24 cellular contexts compared by ENCODE assay signal in genomic region chr13:91158015-91158390, GRCh38.
DNase-seq lines count a peak whose midpoint lies in the region; ATAC-seq and TF ChIP-seq lines count a peak whose summit lies in the region.
"Had no signal": no experiment of that assay in that cellular context is flagged by ENCODE, and none has a peak within 500 bp of the region (broad histone marks: within the 10 kb centered on the region; RNA-seq: fewer than 3 reads in every experiment).

No MANE protein-coding gene starts in this region.

- H3K4me3 ChIP-seq in endodermal cell (ENCODE audit: low read length) (no peak overlapping the region), tibial artery (no peak overlapping the region), mammary epithelial cell (replicated peaks in 1 of 3; ENCODE audit: insufficient read depth in 1 of 3, low read depth in 2 of 3, low read length in 3 of 3) (no peak overlapping the region)
- H3K4me3 ChIP-seq: breast epithelium, dorsolateral prefrontal cortex, SK-N-MC, thyroid gland had no signal

- H4K20me1 ChIP-seq in mammary epithelial cell (ENCODE audit: insufficient read depth, low read length) = no peaks in the 10 kb centered on the region

- H3K27ac ChIP-seq in endodermal cell (ENCODE audit: low read depth, low read length) (no peak overlapping the region), tibial artery (no peak overlapping the region), mammary epithelial cell (ENCODE audit: insufficient read depth, low read depth, low read length) (no peak overlapping the region)
- H3K27ac ChIP-seq: breast epithelium, dorsolateral prefrontal cortex, SK-N-MC, thyroid gland had no signal

- in situ Hi-C loops in mammary epithelial cell (cut with MboI; ENCODE audit: low sequenced_read_pairs in 2 of 2) = no loop called here

- H3K9me3 Mint-ChIP-seq in endodermal cell = no peaks in the 10 kb centered on the region
- no peaks in the 10 kb centered on the region for H3K9me3 Mint-ChIP-seq in activated CD4-positive, alpha-beta T cell treated with anti-CD3 and anti-CD28 coated beads for 36 hours (ENCODE audit: low read depth)
- H3K9me3 Mint-ChIP-seq: activated CD4-positive, alpha-beta memory T cell treated with anti-CD3 and anti-CD28 coated beads for 36 hours; activated T-cell treated with anti-CD3 and anti-CD28 coated beads, Interleukin-2, amount 50 U/mL, for 4 hours; stimulated activated memory B cell treated with anti-CD40 and anti-IgM and Interleukin-4, amounts not matched to agents 10 μg/mL and 1 μg/mL and 100 μg/mL, for 72 hours had no signal

- DNase-seq in NCI-H748 (lab: John Stamatoyannopoulos, UW; ENCODE audit: unreplicated experiment) = peak; percentile 14
- no peak for DNase-seq in NCI-H748 treated with DMSO at 0.1 percent for 48 hours (lab: John Stamatoyannopoulos, UW)
- DNase-seq in OCI-M1 (lab: John Stamatoyannopoulos, UW) = peak; percentile 44
- no peak for DNase-seq in endodermal cell
- DNase-seq in tibial artery = no peak
- no peak for DNase-seq in activated CD4-positive, alpha-beta T cell treated with anti-CD3 and anti-CD28 coated beads for 36 hours
- DNase-seq in left cardiac atrium = no peak
- no peak for DNase-seq in mammary epithelial cell
- DNase-seq: 8988T; activated CD4-positive, alpha-beta memory T cell treated with anti-CD3 and anti-CD28 coated beads for 36 hours; activated T-cell treated with anti-CD3 and anti-CD28 coated beads, Interleukin-2, amount 50 U/mL, for 4 hours; CD4-positive, CD25-positive, alpha-beta regulatory T cell; dorsolateral prefrontal cortex; mesenchymal stem cell; natural killer cell; NCI-H187 treated with DMSO at 0.1 percent for 48 hours; stimulated activated CD4-positive, alpha-beta T cell treated with anti-CD3 and anti-CD28 coated beads, Interleukin-12 subunit alpha, Interleukin-12 subunit beta, amount 100 ng/mL, for 4 hours; thyroid gland had no signal

- H3K9ac ChIP-seq in endodermal cell (ENCODE audit: extremely low read depth, low read length, poor library complexity, severe bottlenecking) (no peak overlapping the region), mammary epithelial cell (ENCODE audit: insufficient read depth, low read length) (no peak overlapping the region)

- no peaks in the 10 kb centered on the region for H3K36me3 ChIP-seq in endodermal cell (ENCODE audit: control insufficient read depth, insufficient read depth, low read length)
- H3K36me3 ChIP-seq in tibial artery = no peaks in the 10 kb centered on the region
- H3K36me3 ChIP-seq in mammary epithelial cell (ENCODE audit: insufficient read depth, low read length) = no peaks in the 10 kb centered on the region
- H3K36me3 ChIP-seq: breast epithelium, thyroid gland had no signal

- H3K27me3 Mint-ChIP-seq in endodermal cell (ENCODE audit: insufficient read depth) = no peaks in the 10 kb centered on the region
- H3K27me3 Mint-ChIP-seq in activated CD4-positive, alpha-beta T cell treated with anti-CD3 and anti-CD28 coated beads for 36 hours = peaks cover 20% of the 10 kb centered on the region
- H3K27me3 Mint-ChIP-seq: CD4-positive, CD25-positive, alpha-beta regulatory T cell; stimulated activated memory B cell treated with anti-CD40 and anti-IgM and Interleukin-4, amounts not matched to agents 10 μg/mL and 1 μg/mL and 100 μg/mL, for 72 hours had no signal

- no peak overlapping the region for H3K4me2 ChIP-seq in mammary epithelial cell (ENCODE audit: insufficient read depth, low read depth, low read length)

- no peak overlapping the region for H2AFZ ChIP-seq in mammary epithelial cell (ENCODE audit: low read depth, low read length)

- TF ChIP-seq CTCF in endodermal cell (conservative IDR thresholded peaks at IDR 0.05) (peak; percentile 27), tibial artery (IDR thresholded peaks at IDR 0.05) (peak; percentile 32 to 44), mammary epithelial cell (conservative IDR thresholded peaks at IDR 0.05 in 1 of 2, IDR thresholded peaks at IDR 0.05 in 1 of 2; ENCODE audit: extremely low read depth in 1 of 2, insufficient read depth in 1 of 2, low read depth in 1 of 2, low read length in 2 of 2) (no peak)

- no peaks in the 10 kb centered on the region for H3K4me1 ChIP-seq in endodermal cell (ENCODE audit: control insufficient read depth, insufficient read depth, low read length)
- no peaks in the 10 kb centered on the region for H3K4me1 ChIP-seq in tibial artery
- H3K4me1 ChIP-seq in mammary epithelial cell (ENCODE audit: insufficient read depth, low read length) = no peaks in the 10 kb centered on the region
- H3K4me1 ChIP-seq: breast epithelium, thyroid gland had no signal

- no peak for ATAC-seq in activated CD4-positive, alpha-beta T cell treated with anti-CD3 and anti-CD28 coated beads for 36 hours
- ATAC-seq in left cardiac atrium = no peak
- ATAC-seq: activated T-cell treated with anti-CD3 and anti-CD28 coated beads, Interleukin-2, amount 50 U/mL, for 4 hours; esophagus mucosa; natural killer cell; Panc1; stimulated activated memory B cell treated with anti-CD40 and anti-IgM and Interleukin-4, amounts not matched to agents 10 μg/mL and 1 μg/mL and 100 μg/mL, for 72 hours had no signal

- no TSS peak for BruUV-seq in mammary epithelial cell (replicated peaks; lab: Mats Ljungman, UMichigan)

- POLR2A ChIA-PET in activated CD4-positive, alpha-beta T cell treated with anti-CD3 and anti-CD28 coated beads for 36 hours (lab: Charles Lee) = no interaction called here

- no peaks in the 10 kb centered on the region for H3K36me3 Mint-ChIP-seq in endodermal cell (ENCODE audit: low read depth)
- no peaks in the 10 kb centered on the region for H3K36me3 Mint-ChIP-seq in activated CD4-positive, alpha-beta T cell treated with anti-CD3 and anti-CD28 coated beads for 36 hours (ENCODE audit: low read depth)
- H3K36me3 Mint-ChIP-seq: activated CD4-positive, alpha-beta memory T cell treated with anti-CD3 and anti-CD28 coated beads for 36 hours; activated naive CD8-positive, alpha-beta T cell; CD4-positive, CD25-positive, alpha-beta regulatory T cell; natural killer cell; stimulated activated memory B cell treated with anti-CD40 and anti-IgM and Interleukin-4, amounts not matched to agents 10 μg/mL and 1 μg/mL and 100 μg/mL, for 72 hours had no signal

- no peaks in the 10 kb centered on the region for H3K79me2 ChIP-seq in mammary epithelial cell (ENCODE audit: insufficient read depth, low read length)

- intact Hi-C loops in tibial artery (cut with DNase I; ENCODE audit: low total_unique reads) (no loop called here), left cardiac atrium (cut with DNase I) (no loop called here), mammary epithelial cell (cut with micrococcal nuclease) (no loop called here)
- intact Hi-C loops in activated CD4-positive, alpha-beta T cell treated with anti-CD3 and anti-CD28 coated beads for 36 hours (cut with DNase I, micrococcal nuclease) = no loop called here

- H3K27ac Mint-ChIP-seq in endodermal cell = no peak overlapping the region
- H3K27ac Mint-ChIP-seq in activated CD4-positive, alpha-beta T cell treated with anti-CD3 and anti-CD28 coated beads for 36 hours = no peak overlapping the region
- H3K27ac Mint-ChIP-seq: activated CD4-positive, alpha-beta memory T cell treated with anti-CD3 and anti-CD28 coated beads for 36 hours; activated naive CD8-positive, alpha-beta T cell; CD4-positive, CD25-positive, alpha-beta regulatory T cell; natural killer cell; stimulated activated memory B cell treated with anti-CD40 and anti-IgM and Interleukin-4, amounts not matched to agents 10 μg/mL and 1 μg/mL and 100 μg/mL, for 72 hours had no signal

- dilution Hi-C loops in mammary epithelial cell (cut with HindIII; ENCODE audit: low sequenced_read_pairs) = no loop called here

- H3K27me3 ChIP-seq in endodermal cell (ENCODE audit: control insufficient read depth, insufficient read depth, low read length, poor library complexity, severe bottlenecking) (no peaks in the 10 kb centered on the region), tibial artery (peaks cover 0 to 4% of the 10 kb centered on the region in 2 donors), mammary epithelial cell (ENCODE audit: insufficient read depth, low read length) (no peaks in the 10 kb centered on the region)
- H3K27me3 ChIP-seq: breast epithelium, thyroid gland had no signal

- no peak overlapping the region for H3K4me3 Mint-ChIP-seq in endodermal cell
- H3K4me3 Mint-ChIP-seq in activated CD4-positive, alpha-beta T cell treated with anti-CD3 and anti-CD28 coated beads for 36 hours = no peak overlapping the region
- H3K4me3 Mint-ChIP-seq: activated CD4-positive, alpha-beta memory T cell treated with anti-CD3 and anti-CD28 coated beads for 36 hours; activated naive CD8-positive, alpha-beta T cell; activated T-cell treated with anti-CD3 and anti-CD28 coated beads, Interleukin-2, amount 50 U/mL, for 4 hours; CD4-positive, CD25-positive, alpha-beta regulatory T cell; natural killer cell; stimulated activated memory B cell treated with anti-CD40 and anti-IgM and Interleukin-4, amounts not matched to agents 10 μg/mL and 1 μg/mL and 100 μg/mL, for 72 hours had no signal

- 56 to 72% methylated on average over 2 to 3 of the region's 4 CpGs for WGBS in endodermal cell (ENCODE audit: insufficient coverage in 1 of 2, insufficient read length in 1 of 2), 2 experiments
- 69% methylated on average over 4 of the region's 4 CpGs for WGBS in mammary epithelial cell (ENCODE audit: low coverage, missing lambda C conversion rate)

- CTCF ChIA-PET in activated CD4-positive, alpha-beta T cell treated with anti-CD3 and anti-CD28 coated beads for 36 hours (lab: Charles Lee) = no interaction called here
- CTCF ChIA-PET in mammary epithelial cell (lab: Charles Lee; ENCODE audit: low non-redundant PET) = no interaction called here

- H3K9me3 ChIP-seq in endodermal cell (ENCODE audit: control insufficient read depth, low read length) (no peaks in the 10 kb centered on the region), tibial artery (no peaks in the 10 kb centered on the region), mammary epithelial cell (replicated peaks; ENCODE audit: insufficient read depth, low read length) (no peaks in the 10 kb centered on the region)
- H3K9me3 ChIP-seq: breast epithelium, thyroid gland had no signal

- peaks cover 7% of the 10 kb centered on the region for H3K4me1 Mint-ChIP-seq in endodermal cell
- no peaks in the 10 kb centered on the region for H3K4me1 Mint-ChIP-seq in activated CD4-positive, alpha-beta T cell treated with anti-CD3 and anti-CD28 coated beads for 36 hours
- H3K4me1 Mint-ChIP-seq: CD4-positive, CD25-positive, alpha-beta regulatory T cell; natural killer cell; stimulated activated memory B cell treated with anti-CD40 and anti-IgM and Interleukin-4, amounts not matched to agents 10 μg/mL and 1 μg/mL and 100 μg/mL, for 72 hours had no signal

Comparison
In these comparisons a context has a peak if more than half of its experiments do, and no peak if none do; other contexts are left out.
1. DNase-seq: peak in NCI-H748 (single experiment) and OCI-M1 (single experiment); none in NCI-H748 treated with DMSO at 0.1 percent for 48 hours (single experiment), endodermal cell (single experiment), tibial artery (0 of 2), activated CD4-positive, alpha-beta T cell treated with anti-CD3 and anti-CD28 coated beads for 36 hours (single experiment), left cardiac atrium (single experiment) and mammary epithelial cell (single experiment).
2. CTCF ChIP-seq: peak in endodermal cell (single experiment) and tibial artery (2 of 2); none in mammary epithelial cell (0 of 2).